ENCODE assay signal across 27 cellular contexts in the genomic region with DNA sequence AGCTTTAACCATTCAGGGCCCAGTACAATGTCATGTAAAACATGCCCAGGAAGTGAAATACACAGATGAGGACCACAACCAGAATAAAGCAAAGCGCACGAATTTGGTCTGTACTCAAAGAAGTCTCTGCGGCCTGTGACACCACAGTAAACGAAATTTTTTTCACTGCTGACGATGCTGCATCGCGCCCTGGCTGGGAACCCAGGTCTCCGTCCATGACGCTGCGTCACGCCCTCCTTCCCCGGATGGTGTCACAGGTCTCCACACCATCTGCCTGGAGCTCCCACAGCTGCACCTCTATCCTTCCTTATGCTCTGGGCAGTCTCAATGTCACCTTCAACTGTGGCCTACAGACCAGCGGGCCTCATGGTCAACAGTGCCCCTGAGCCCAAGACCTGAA.
"Had no signal": no experiment of that assay in that cellular context is flagged by ENCODE, and none has a peak within 500 bp of the region (broad histone marks: within the 10 kb centered on the region; RNA-seq: fewer than 3 reads in every experiment).

No MANE protein-coding gene starts in this region.

- FAIRE-seq: TTC549 had no signal

- ATAC-seq: activated CD4-positive, alpha-beta T cell treated with anti-CD3 and anti-CD28 coated beads for 36 hours; activated CD4-positive, CD25-positive, alpha-beta regulatory T cell treated with anti-CD3 and anti-CD28 coated beads, Interleukin-2, amount 50 U/mL, for 24 hours; activated CD8-positive, alpha-beta T cell treated with anti-CD3 and anti-CD28 coated beads, Interleukin-2, amount 10 ng/mL, durations not matched to agents 7 days and 5 days; WTC11 had no signal

- H3K4me3 ChIP-seq: cardiac muscle cell, MG63, SJSA1 had no signal

- H3K27me3 ChIP-seq: brain microvascular endothelial cell, cardiac muscle cell, MG63, SJSA1 had no signal

- H3K9ac ChIP-seq: SK-N-SH had no signal

- H3K4me1 ChIP-seq: SJSA1 had no signal

- H3K27ac ChIP-seq: brain microvascular endothelial cell, cardiac muscle cell, SJSA1 had no signal

- H3K9me3 ChIP-seq: MG63, SJSA1, SK-N-SH had no signal

- DNase-seq: activated CD4-positive, alpha-beta T cell treated with anti-CD3 and anti-CD28 coated beads for 36 hours; activated CD4-positive, alpha-beta T cell treated with anti-CD3 and anti-CD28 coated beads, Interleukin-2, amount 10 ng/mL, durations not matched to agents 7 days and 5 days; activated CD4-positive, alpha-beta T cell treated with anti-CD3 and anti-CD28 coated beads, Interleukin-2, amount 50 U/mL, for 48 hours; activated CD8-positive, alpha-beta T cell treated with anti-CD3 and anti-CD28 coated beads, Interleukin-2, amount 10 ng/mL, durations not matched to agents 7 days and 5 days; activated gamma-delta T cell treated with Interleukin-2 at 50 U/mL for 16 hours; activated naive CD4-positive, alpha-beta T cell treated with anti-CD3 and anti-CD28 coated beads, Interleukin-2, amount 50 U/mL, for 16 hours; activated naive CD8-positive, alpha-beta T cell treated with anti-CD3 and anti-CD28 coated beads for 36 hours; amniotic stem cell; brain microvascular endothelial cell; cerebellar nuclear complex; Kasumi-1; KG1; MG63; NCI-H1048; NCI-H1105 treated with DMSO at 0.1 percent for 48 hours; NCI-H1436; NCI-H1694; NCI-H1930; NCI-H345; NCI-H524 treated with DMSO at 0.1 percent for 48 hours; SHP77 treated with DMSO at 0.1 percent for 48 hours; SK-N-SH had no signal
